27 cellular contexts compared by ENCODE assay signal in the genomic region with DNA sequence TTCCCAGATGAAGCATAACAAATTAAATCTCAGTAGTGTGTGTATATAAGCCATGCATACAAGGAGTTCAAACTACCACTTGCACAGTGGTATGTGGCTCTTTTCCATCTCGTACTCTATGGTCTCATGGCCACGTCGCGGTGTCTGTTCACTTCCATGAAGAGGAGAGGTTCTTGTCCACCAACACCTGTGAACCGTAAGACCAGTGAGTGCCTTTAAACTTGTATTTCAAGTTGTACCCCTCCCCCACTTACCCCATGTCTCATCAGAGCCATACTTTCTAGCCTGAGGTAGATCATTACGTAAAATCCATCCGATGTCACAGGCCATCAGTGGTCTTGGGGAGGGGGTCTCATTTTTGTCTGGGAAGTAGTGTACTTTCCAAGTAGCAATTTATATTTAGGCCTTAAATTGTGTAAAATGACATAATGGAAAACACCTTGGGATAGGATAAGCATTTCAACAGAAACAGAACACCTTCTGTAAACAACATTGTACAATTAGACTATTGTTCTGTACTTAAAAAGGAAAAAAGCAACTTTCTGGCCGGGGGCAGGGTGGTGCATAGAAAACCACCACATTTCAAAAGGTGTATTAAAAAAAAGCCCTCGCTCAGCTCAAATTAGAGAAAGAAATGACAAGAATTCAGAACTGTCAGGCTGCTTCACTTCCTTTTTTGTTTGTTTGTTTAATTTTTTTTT.
DNase-seq lines count a peak whose midpoint lies in the region; ATAC-seq and TF ChIP-seq lines count a peak whose summit lies in the region.
"Had no signal": no experiment of that assay in that cellular context is flagged by ENCODE, and none has a peak within 500 bp of the region (broad histone marks: within the 10 kb centered on the region; RNA-seq: fewer than 3 reads in every experiment).

No MANE protein-coding gene starts in this region.

- H3K36me3 ChIP-seq in suprapubic skin, result peaks cover 18% of the 10 kb centered on the region
- H3K36me3 ChIP-seq: ovary had no signal

- H3K27ac ChIP-seq in suprapubic skin, result peak overlapping the region; percentile 49
- H3K27ac ChIP-seq: foreskin keratinocyte, left lung, right atrium auricular region, tibial nerve had no signal

- no peak for TF ChIP-seq EP300 in suprapubic skin (IDR thresholded peaks at IDR 0.05)

- H3K4me3 ChIP-seq in epithelial cell of esophagus (ENCODE audit: low read length) (no peak overlapping the region), suprapubic skin (no peak overlapping the region)
- H3K4me3 ChIP-seq: left lung, ovary, right atrium auricular region, tibial nerve had no signal

- TF ChIP-seq POLR2A in suprapubic skin (IDR thresholded peaks at IDR 0.05), result no peak

- no peak for ATAC-seq in HG02642 (IDR thresholded peaks at IDR 0.05; ENCODE audit: poor library complexity, unreplicated experiment)
- ATAC-seq: activated CD8-positive, alpha-beta T cell treated with anti-CD3 and anti-CD28 coated beads for 36 hours; esophagus mucosa; foreskin keratinocyte; left lung; naive thymus-derived CD8-positive, alpha-beta T cell; Panc1; stimulated activated naive CD8-positive, alpha-beta T cell treated with anti-CD3 and anti-CD28 coated beads, Interleukin-15, amount 100 ng/mL, for 72 hours had no signal

- H3K9me3 ChIP-seq in suprapubic skin, result no peaks in the 10 kb centered on the region
- H3K9me3 ChIP-seq: left lung, ovary, right atrium auricular region, tibial nerve had no signal

- no peaks in the 10 kb centered on the region for H3K27me3 ChIP-seq in suprapubic skin
- H3K27me3 ChIP-seq: foreskin keratinocyte, left lung, ovary, right atrium auricular region, tibial nerve had no signal

- DNase-seq in NCI-H526 (lab: John Stamatoyannopoulos, UW), result peak; percentile 14 to 19
- DNase-seq in NCI-H526 treated with DMSO at 0.1 percent for 48 hours (lab: John Stamatoyannopoulos, UW), result no peak
- DNase-seq in NCI-H2196 treated with DMSO at 0.1 percent for 48 hours (lab: John Stamatoyannopoulos, UW; ENCODE audit: unreplicated experiment), result peak; percentile 31
- DNase-seq in epithelial cell of esophagus (ENCODE audit: low read depth), result peak; percentile 23
- no peak for DNase-seq in suprapubic skin (ENCODE audit: low spot score in 2 of 2)
- DNase-seq in dedifferentiated amniotic fluid mesenchymal stem cell (ENCODE audit: extremely low spot score), result no peak
- DNase-seq in stimulated activated CD4-positive, alpha-beta T cell treated with anti-CD3 and anti-CD28 coated beads, Interleukin-15, amount 100 ng/mL, for 24 hours, result no peak
- DNase-seq: activated CD4-positive, alpha-beta T cell treated with anti-CD3 and anti-CD28 coated beads for 1 hour; activated CD8-positive, alpha-beta T cell treated with anti-CD3 and anti-CD28 coated beads for 36 hours; activated gamma-delta T cell; CD8-positive, alpha-beta memory T cell; effector CD8-positive, alpha-beta T cell; foreskin keratinocyte; GDM1; KG1; left lung; naive thymus-derived CD8-positive, alpha-beta T cell; NCI-H1694 treated with DMSO at 0.1 percent for 48 hours; NCI-H345; ovary; stimulated activated CD4-positive, alpha-beta T cell treated with anti-CD3 and anti-CD28 coated beads, Interleukin-4, amount 100 ng/mL, for 4 hours; stimulated activated naive CD8-positive, alpha-beta T cell treated with anti-CD3 and anti-CD28 coated beads, Interleukin-15, amount 100 ng/mL, for 72 hours had no signal

- H3K4me1 ChIP-seq in suprapubic skin, result peaks cover 3% of the 10 kb centered on the region
- H3K4me1 ChIP-seq: foreskin keratinocyte, left lung, right atrium auricular region had no signal

- 88% methylated on average over 9 of the region's 9 CpGs for WGBS in suprapubic skin

- TF ChIP-seq CTCF in epithelial cell of esophagus (IDR thresholded peaks at IDR 0.05; ENCODE audit: insufficient read depth, low read depth, low read length, missing control alignments), result no peak
- no peak for TF ChIP-seq CTCF in suprapubic skin (IDR thresholded peaks at IDR 0.05)

Comparison
In these comparisons a context has a peak if more than half of its experiments do, and no peak if none do; other contexts are left out.
1. DNase-seq: peak in NCI-H526 (2 of 2), NCI-H2196 treated with DMSO at 0.1 percent for 48 hours (single experiment) and epithelial cell of esophagus (single experiment); none in NCI-H526 treated with DMSO at 0.1 percent for 48 hours (single experiment), suprapubic skin (0 of 2), dedifferentiated amniotic fluid mesenchymal stem cell (single experiment) and stimulated activated CD4-positive, alpha-beta T cell treated with anti-CD3 and anti-CD28 coated beads, Interleukin-15, amount 100 ng/mL, for 24 hours (single experiment).